In genomic region chrX:88613338-88613737, GRCh38 we compare ENCODE assay signal across 8 cellular contexts.
DNase-seq lines count a peak whose midpoint lies in the region; ATAC-seq and TF ChIP-seq lines count a peak whose summit lies in the region.
"Had no signal": no experiment of that assay in that cellular context is flagged by ENCODE, and none has a peak within 500 bp of the region (broad histone marks: within the 10 kb centered on the region; RNA-seq: fewer than 3 reads in every experiment).

No MANE protein-coding gene starts in this region.

- no peak overlapping the region for H3K9ac ChIP-seq in neural cell (ENCODE audit: low read length)

- H3K27me3 Mint-ChIP-seq in chondrocyte (ENCODE audit: low read depth) = peaks cover 2% of the 10 kb centered on the region

- peak; percentile 80 for TF ChIP-seq RAD21 in neural cell (conservative IDR thresholded peaks at IDR 0.05)

- no peak overlapping the region for H3K27ac Mint-ChIP-seq in chondrocyte (ENCODE audit: unreplicated experiment)

- no peaks in the 10 kb centered on the region for H3K9me3 Mint-ChIP-seq in chondrocyte (ENCODE audit: low read depth)

- no peaks in the 10 kb centered on the region for H3K4me1 ChIP-seq in mucosa of descending colon (ENCODE audit: low read depth)
- H3K4me1 ChIP-seq: gastrocnemius medialis had no signal

- in situ Hi-C loops in GM13977 (cut with MboI; ENCODE audit: low pct_unique_long_range_greater_than_20kb, low sequenced_read_pairs, unreplicated experiment) = no loop called here

- DNase-seq in GM13977 (ENCODE audit: low spot score) = no peak
- peak; percentile 24 to 36 for DNase-seq in NCI-H2081 (lab: John Stamatoyannopoulos, UW)
- no peak for DNase-seq in chondrocyte (ENCODE audit: low spot score)
- DNase-seq in mucosa of descending colon = no peak
- no peak for DNase-seq in activated CD8-positive, alpha-beta memory T cell treated with anti-CD3 and anti-CD28 coated beads, Interleukin-2, amount 50 U/mL, for 48 hours
- DNase-seq: gastrocnemius medialis had no signal

- H2AFZ ChIP-seq in neural cell (ENCODE audit: low read depth, low read length) = no peak overlapping the region

- H3K36me3 ChIP-seq in neural cell (ENCODE audit: insufficient read depth, low read length) = no peaks in the 10 kb centered on the region
- H3K36me3 ChIP-seq in mucosa of descending colon (ENCODE audit: low read depth) = no peaks in the 10 kb centered on the region
- H3K36me3 ChIP-seq: gastrocnemius medialis had no signal

- ATAC-seq in HG03457 (IDR thresholded peaks at IDR 0.05; ENCODE audit: unreplicated experiment) (no peak), mucosa of descending colon (no peak)
- ATAC-seq: gastrocnemius medialis had no signal

- H3F3A ChIP-seq in neural cell (ENCODE audit: insufficient read depth, low read length, poor library complexity, severe bottlenecking) = no peaks in the 10 kb centered on the region

- H3K79me2 ChIP-seq in neural cell (replicated peaks; ENCODE audit: insufficient read depth, low read length) = no peaks in the 10 kb centered on the region

- H4K20me1 ChIP-seq in neural cell (ENCODE audit: insufficient read depth) = no peaks in the 10 kb centered on the region

- no peaks in the 10 kb centered on the region for H3K36me3 Mint-ChIP-seq in chondrocyte (ENCODE audit: low read depth)

- no peaks in the 10 kb centered on the region for H3K9me2 ChIP-seq in neural cell (ENCODE audit: insufficient read depth, low read length)

- intact Hi-C loops in mucosa of descending colon (cut with DNase I, micrococcal nuclease) = no loop called here

- H3K4me3 ChIP-seq in neural cell (ENCODE audit: low read length) = no peak overlapping the region
- no peak overlapping the region for H3K4me3 ChIP-seq in mucosa of descending colon
- H3K4me3 ChIP-seq: gastrocnemius medialis had no signal

- no peak overlapping the region for H3K4me3 Mint-ChIP-seq in chondrocyte (ENCODE audit: unreplicated experiment)

- H3K4me1 Mint-ChIP-seq in chondrocyte (ENCODE audit: low read depth) = peaks cover 3% of the 10 kb centered on the region

- H3K27ac ChIP-seq in neural cell (ENCODE audit: low read length) = no peak overlapping the region
- H3K27ac ChIP-seq: gastrocnemius medialis had no signal

- H3K9me3 ChIP-seq in neural cell (ENCODE audit: low read length) = no peaks in the 10 kb centered on the region
- peaks cover 2% of the 10 kb centered on the region for H3K9me3 ChIP-seq in mucosa of descending colon
- H3K9me3 ChIP-seq: gastrocnemius medialis had no signal

- no peaks in the 10 kb centered on the region for H3K27me3 ChIP-seq in neural cell (ENCODE audit: insufficient read depth, low read depth, low read length)
- H3K27me3 ChIP-seq: gastrocnemius medialis had no signal

- H3K4me2 ChIP-seq in neural cell (ENCODE audit: low read length) = no peak overlapping the region

- peak; percentile 43 for TF ChIP-seq CTCF in GM13977 (IDR thresholded peaks at IDR 0.05; ENCODE audit: extremely low read depth, insufficient read depth, missing control alignments)
- peak; percentile 74 for TF ChIP-seq CTCF in chondrocyte (IDR thresholded peaks at IDR 0.05)
- peak; percentile 70 for TF ChIP-seq CTCF in neural cell (IDR thresholded peaks at IDR 0.05; ENCODE audit: poor library complexity, severe bottlenecking)
- TF ChIP-seq CTCF in mucosa of descending colon (IDR thresholded peaks at IDR 0.05) = no peak

- TF ChIP-seq EP300 in neural cell (conservative IDR thresholded peaks at IDR 0.05; ENCODE audit: poor library complexity, severe bottlenecking) = no peak

TF ChIP-seq in neural cell, 6 proteins besides CTCF, POLR2A, EP300 and RAD21:
- peak; percentile 81 for TF ChIP-seq SMC3 (conservative IDR thresholded peaks at IDR 0.05; ENCODE audit: poor library complexity)
- TF ChIP-seq POLR2AphosphoS5 (IDR thresholded peaks at IDR 0.05) = no peak

Comparison
In these comparisons a context has a peak if more than half of its experiments do, and no peak if none do; other contexts are left out.
1. DNase-seq: peak in NCI-H2081 (2 of 2); none in GM13977 (single experiment), chondrocyte (single experiment), mucosa of descending colon (0 of 3) and activated CD8-positive, alpha-beta memory T cell treated with anti-CD3 and anti-CD28 coated beads, Interleukin-2, amount 50 U/mL, for 48 hours (single experiment).